In genomic region chr22:43956383-43956782, GRCh38 we compare ENCODE assay signal across 8 cellular contexts. TPM values are rescaled to one million over a fixed set of nuclear protein-coding genes. Genes with fewer than 3 reads are reported as not detected.
DNase-seq lines count a peak whose midpoint lies in the region; ATAC-seq, FAIRE-seq and TF ChIP-seq lines count a peak whose summit lies in the region.

No MANE protein-coding gene starts in this region.

- H3K4me3 ChIP-seq in H7 (ENCODE audit: insufficient read depth, low read depth, low read length) (peak overlapping the region; percentile 95), fibroblast of villous mesenchyme (ENCODE audit: low read depth, low read length) (peak overlapping the region; percentile 94), skeletal muscle tissue (ENCODE audit: low read length in 3 of 3) (peak overlapping the region; percentile 97 to 99 (median 98)), small intestine (ENCODE audit: low read depth in 1 of 2, low read length in 2 of 2) (peak overlapping the region in 1 of 2 donors; percentile 82)

- no peak for TF ChIP-seq CTCF in VCaP (conservative IDR thresholded peaks at IDR 0.05)
- TF ChIP-seq CTCF in fibroblast of villous mesenchyme (IDR thresholded peaks at IDR 0.05; ENCODE audit: insufficient read depth, low read depth, low read length): no peak

- H3K27ac ChIP-seq in VCaP: peak overlapping the region; percentile 84
- peak overlapping the region; percentile 86 for H3K27ac ChIP-seq in skeletal muscle tissue (ENCODE audit: low read depth, low read length)
- peak overlapping the region in 1 of 2 donors; percentile 88 for H3K27ac ChIP-seq in small intestine (ENCODE audit: low read depth in 1 of 2, low read length in 1 of 2)

- H3K36me3 ChIP-seq in H7 (replicated peaks; ENCODE audit: control insufficient read depth, insufficient read depth, low read length): no peaks in the 10 kb centered on the region; the same call in 1 of the 2 replicates
- H3K36me3 ChIP-seq in skeletal muscle tissue (ENCODE audit: control insufficient read depth in 3 of 3, insufficient read depth in 3 of 3, low read length in 3 of 3): no peaks in the 10 kb centered on the region
- H3K36me3 ChIP-seq in small intestine (ENCODE audit: control insufficient read depth in 2 of 2, insufficient read depth in 2 of 2, low read length in 2 of 2): no peaks in the 10 kb centered on the region

- DNase-seq in H7 (no peak), fibroblast of villous mesenchyme (ENCODE audit: low read depth) (no peak), epidermal melanocyte (ENCODE audit: insufficient read length, low spot score) (no peak), small intestine (no peak)
- no peak for DNase-seq in activated CD8-positive, alpha-beta memory T cell treated with anti-CD3 and anti-CD28 coated beads, Interleukin-2, amount 50 U/mL, for 4 hours

- no peak for ATAC-seq in HG02623 (IDR thresholded peaks at IDR 0.05; ENCODE audit: unreplicated experiment)

- H3K4me1 ChIP-seq in skeletal muscle tissue (ENCODE audit: control insufficient read depth in 3 of 3, insufficient read depth in 3 of 3, low read length in 3 of 3) (peaks cover 28 to 47% (median 32%) of the 10 kb centered on the region in 3 donors), small intestine (ENCODE audit: control insufficient read depth in 2 of 2, insufficient read depth in 1 of 2, low read depth in 1 of 2, low read length in 1 of 2) (peaks cover 0 to 8% of the 10 kb centered on the region in 2 donors)

- peak overlapping the region; percentile 91 to 97 (median 92) for H3K9ac ChIP-seq in skeletal muscle tissue (ENCODE audit: low read depth in 1 of 3, low read length in 3 of 3)

- no peak for FAIRE-seq in small intestine (lab: Jason Lieb, UNC)

- 80 to 87% (median 87%) methylated on average over 8 of the region's 8 CpGs for WGBS in small intestine, 3 donors

- no peaks in the 10 kb centered on the region for H3K27me3 ChIP-seq in H7 (ENCODE audit: control insufficient read depth, insufficient read depth, low read length)
- no peaks in the 10 kb centered on the region for H3K27me3 ChIP-seq in skeletal muscle tissue (ENCODE audit: control insufficient read depth in 3 of 3, insufficient read depth in 3 of 3, low read length in 3 of 3)
- H3K27me3 ChIP-seq in small intestine (ENCODE audit: control insufficient read depth in 2 of 2, insufficient read depth in 2 of 2, low read length in 2 of 2): no peaks in the 10 kb centered on the region

- H3K9me3 ChIP-seq in skeletal muscle tissue (ENCODE audit: control insufficient read depth in 3 of 3, low read length in 3 of 3) (no peaks in the 10 kb centered on the region), small intestine (ENCODE audit: control insufficient read depth, low read depth) (no peaks in the 10 kb centered on the region)

RNA-seq across cellular contexts. Expression of gene SAMM50, which starts 1.1 kb away (rescaled TPM):
- 47.6 and 52.0 TPM in 2 replicates for total RNA-seq in H7 (2014; rRNA removed; shearing (Covaris generic))
- total RNA-seq in fibroblast of villous mesenchyme: 37.6 and 37.7 TPM in 2 replicates
- 59.5 TPM for total RNA-seq in skeletal muscle tissue
- polyA plus RNA-seq in small intestine: 10 to 100 TPM; 45.4 to 66.9 (median 64.6) TPM

RNA-seq across cellular contexts. Expression of gene PNPLA3, which starts 32.8 kb away (rescaled TPM):
- 10.7 and 15.0 TPM in 2 replicates for total RNA-seq in H7 (2014; rRNA removed; shearing (Covaris generic))
- total RNA-seq in fibroblast of villous mesenchyme (5.5 and 8.2 TPM in 2 replicates), skeletal muscle tissue (3.7 TPM)
- polyA plus RNA-seq in small intestine: 1 to 10 TPM in 1 of 3 donors, under 1 TPM in 1, not detected in 1; 0.22 to 4.0 TPM
